In genomic region chr9:90296539-90296938, GRCh38 we compare ENCODE assay signal across 25 cellular contexts.
A peak's percentile ranks its signal among the peaks of the same experiment; 100 is the strongest.
DNase-seq lines count a peak whose midpoint lies in the region; ATAC-seq and TF ChIP-seq lines count a peak whose summit lies in the region.
"Had no signal": no experiment of that assay in that cellular context is flagged by ENCODE, and none has a peak within 500 bp of the region (broad histone marks: within the 10 kb centered on the region; RNA-seq: fewer than 3 reads in every experiment).

No MANE protein-coding gene starts in this region.

- no peak for TF ChIP-seq RAD21 in neural cell (conservative IDR thresholded peaks at IDR 0.05)

- H3K9me2 ChIP-seq in neural cell (ENCODE audit: insufficient read depth, low read length) = no peaks in the 10 kb centered on the region

- TF ChIP-seq CTCF in brain (conservative IDR thresholded peaks at IDR 0.05) (no peak), neural cell (IDR thresholded peaks at IDR 0.05; ENCODE audit: poor library complexity, severe bottlenecking) (peak; percentile 21), psoas muscle (IDR thresholded peaks at IDR 0.05) (no peak)

- 17 to 22% (median 18%) methylated on average over 6 of the region's 6 CpGs for WGBS in psoas muscle, 3 donors
- 29 to 35% methylated on average over 6 of the region's 6 CpGs for WGBS in aorta, 2 donors

- peaks cover 37% of the 10 kb centered on the region for H3K4me1 Mint-ChIP-seq in brain
- H3K4me1 Mint-ChIP-seq: activated CD4-positive, alpha-beta T cell treated with anti-CD3 and anti-CD28 coated beads for 36 hours; memory B cell; stimulated activated memory B cell treated with anti-CD40 and anti-IgM and Interleukin-4, amounts not matched to agents 10 μg/mL and 1 μg/mL and 100 μg/mL, for 72 hours had no signal

- H3K27ac Mint-ChIP-seq in brain = peak overlapping the region in 4 of 5 experiments; percentile 11 to 57 (median 52)
- H3K27ac Mint-ChIP-seq: activated CD4-positive, alpha-beta T cell treated with anti-CD3 and anti-CD28 coated beads for 36 hours; activated naive CD4-positive, alpha-beta T cell treated with anti-CD3 and anti-CD28 coated beads for 36 hours; activated T-cell treated with anti-CD3 and anti-CD28 coated beads, Interleukin-2, amount 50 U/mL, for 72 hours; dendritic cell treated with granulocyte-macrophage colony-stimulating factor and Interleukin-4, amounts not matched to agents 40 ng/mL and 50 ng/mL, for 4 days; memory B cell; stimulated activated memory B cell treated with anti-CD40 and anti-IgM and Interleukin-4, amounts not matched to agents 10 μg/mL and 1 μg/mL and 100 μg/mL, for 72 hours had no signal

- peak; percentile 60 for TF ChIP-seq EP300 in neural cell (conservative IDR thresholded peaks at IDR 0.05; ENCODE audit: poor library complexity, severe bottlenecking)

- peaks cover 4% of the 10 kb centered on the region for H3K4me1 ChIP-seq in psoas muscle
- no peaks in the 10 kb centered on the region for H3K4me1 ChIP-seq in aorta (ENCODE audit: control insufficient read depth in 1 of 2, insufficient read depth in 2 of 2, low read length in 2 of 2)
- H3K4me1 ChIP-seq: Peyer's patch, SJSA1 had no signal

- H3F3A ChIP-seq in neural cell (ENCODE audit: insufficient read depth, low read length, poor library complexity, severe bottlenecking) = peaks cover 4% of the 10 kb centered on the region

- ATAC-seq in HG03571 (IDR thresholded peaks at IDR 0.05; ENCODE audit: unreplicated experiment) = no peak
- no peak for ATAC-seq in psoas muscle
- no peak for ATAC-seq in aorta (ENCODE audit: low FRiP score)
- no peak for ATAC-seq in activated CD4-positive, CD25-positive, alpha-beta regulatory T cell treated with anti-CD3 and anti-CD28 coated beads, Interleukin-2, amount 50 U/mL, for 24 hours
- ATAC-seq: activated CD4-positive, alpha-beta T cell treated with anti-CD3 and anti-CD28 coated beads for 36 hours; activated T-cell treated with anti-CD3 and anti-CD28 coated beads, Interleukin-2, amount 50 U/mL, for 72 hours; left cardiac atrium; stimulated activated memory B cell treated with anti-CD40 and anti-IgM and Interleukin-4, amounts not matched to agents 10 μg/mL and 1 μg/mL and 100 μg/mL, for 72 hours had no signal

- DNase-seq in G401 (ENCODE audit: low spot score) (peak; percentile 76), NCI-H446 (lab: John Stamatoyannopoulos, UW) (peak; percentile 22 to 67), psoas muscle (no peak), aorta (no peak)
- DNase-seq: activated CD4-positive, alpha-beta T cell treated with anti-CD3 and anti-CD28 coated beads for 36 hours; activated naive CD4-positive, alpha-beta T cell treated with anti-CD3 and anti-CD28 coated beads for 36 hours; activated T-cell treated with anti-CD3 and anti-CD28 coated beads, Interleukin-2, amount 50 U/mL, for 72 hours; amniotic stem cell; COR-L47; head of caudate nucleus; left cardiac atrium; NCI-H146; Peyer's patch; T-helper 1 cell had no signal

- H3K9me3 Mint-ChIP-seq in brain = no peaks in the 10 kb centered on the region
- H3K9me3 Mint-ChIP-seq: activated naive CD4-positive, alpha-beta T cell treated with anti-CD3 and anti-CD28 coated beads for 36 hours; activated T-cell treated with anti-CD3 and anti-CD28 coated beads, Interleukin-2, amount 50 U/mL, for 72 hours; dendritic cell treated with granulocyte-macrophage colony-stimulating factor and Interleukin-4, amounts not matched to agents 40 ng/mL and 50 ng/mL, for 4 days; memory B cell; stimulated activated memory B cell treated with anti-CD40 and anti-IgM and Interleukin-4, amounts not matched to agents 10 μg/mL and 1 μg/mL and 100 μg/mL, for 72 hours had no signal

- H3K27ac ChIP-seq in neural cell (ENCODE audit: low read length) = peak overlapping the region; percentile 63
- no peak overlapping the region for H3K27ac ChIP-seq in psoas muscle
- no peak overlapping the region for H3K27ac ChIP-seq in aorta (ENCODE audit: low read depth in 1 of 2, low read length in 2 of 2)
- H3K27ac ChIP-seq: BLaER1 treated with 17β-estradiol and CSF1 and Interleukin-3, amounts not matched to agents 10 nM and 100 nM; cardiac muscle cell; KMS-11; Peyer's patch; SJSA1 had no signal

- no peaks in the 10 kb centered on the region for H3K36me3 ChIP-seq in neural cell (ENCODE audit: insufficient read depth, low read length)
- H3K36me3 ChIP-seq in psoas muscle (ENCODE audit: insufficient read depth in 1 of 2, low read depth in 1 of 2) = no peaks in the 10 kb centered on the region
- no peaks in the 10 kb centered on the region for H3K36me3 ChIP-seq in aorta (ENCODE audit: control insufficient read depth in 1 of 2, insufficient read depth in 2 of 2, low read length in 1 of 2)
- H3K36me3 ChIP-seq: BLaER1 treated with 17β-estradiol and CSF1 and Interleukin-3, amounts not matched to agents 10 nM and 100 nM; cardiac muscle cell; Peyer's patch; SJSA1 had no signal

- H3K9ac ChIP-seq in neural cell (ENCODE audit: low read length) = peak overlapping the region; percentile 37
- H3K9ac ChIP-seq: BLaER1 treated with 17β-estradiol and CSF1 and Interleukin-3, amounts not matched to agents 10 nM and 100 nM; KMS-11 had no signal

- intact Hi-C loops in psoas muscle (cut with DNase I) = no loop called here
- intact Hi-C loops in aorta (cut with DNase I) = no loop called here

- peak overlapping the region; percentile 51 for H3K4me3 ChIP-seq in neural cell (ENCODE audit: low read length)
- no peak overlapping the region for H3K4me3 ChIP-seq in psoas muscle
- no peak overlapping the region for H3K4me3 ChIP-seq in aorta (ENCODE audit: low read length in 2 of 2)
- H3K4me3 ChIP-seq: BLaER1 treated with 17β-estradiol and CSF1 and Interleukin-3, amounts not matched to agents 10 nM and 100 nM; cardiac muscle cell; Peyer's patch; SJSA1 had no signal

- in situ Hi-C loops in G401 (cut with HindIII; ENCODE audit: low sequenced_read_pairs) = no loop called here

- H3K27me3 ChIP-seq in neural cell (ENCODE audit: insufficient read depth, low read depth, low read length) = no peaks in the 10 kb centered on the region
- H3K27me3 ChIP-seq in psoas muscle (ENCODE audit: insufficient read depth in 3 of 3, low read length in 2 of 3) = no peaks in the 10 kb centered on the region
- H3K27me3 ChIP-seq in aorta (ENCODE audit: control insufficient read depth in 1 of 2, insufficient read depth in 2 of 2, low read length in 1 of 2) = no peaks in the 10 kb centered on the region
- H3K27me3 ChIP-seq: BLaER1 treated with 17β-estradiol and CSF1 and Interleukin-3, amounts not matched to agents 10 nM and 100 nM; cardiac muscle cell; Peyer's patch; SJSA1 had no signal

- peak overlapping the region; percentile 50 for H3K4me2 ChIP-seq in neural cell (ENCODE audit: low read length)
- H3K4me2 ChIP-seq: BLaER1 treated with 17β-estradiol and CSF1 and Interleukin-3, amounts not matched to agents 10 nM and 100 nM; KMS-11 had no signal

- H3K36me3 Mint-ChIP-seq in brain = no peaks in the 10 kb centered on the region
- H3K36me3 Mint-ChIP-seq: memory B cell; stimulated activated memory B cell treated with anti-CD40 and anti-IgM and Interleukin-4, amounts not matched to agents 10 μg/mL and 1 μg/mL and 100 μg/mL, for 72 hours had no signal

- no peak overlapping the region for H2AFZ ChIP-seq in neural cell (ENCODE audit: low read depth, low read length)

- H3K27me3 Mint-ChIP-seq in brain = no peaks in the 10 kb centered on the region

- H3K4me3 Mint-ChIP-seq in brain = no peak overlapping the region
- H3K4me3 Mint-ChIP-seq: activated CD4-positive, alpha-beta T cell treated with anti-CD3 and anti-CD28 coated beads for 36 hours; activated naive CD4-positive, alpha-beta T cell treated with anti-CD3 and anti-CD28 coated beads for 36 hours; activated T-cell treated with anti-CD3 and anti-CD28 coated beads, Interleukin-2, amount 50 U/mL, for 72 hours; dendritic cell treated with granulocyte-macrophage colony-stimulating factor and Interleukin-4, amounts not matched to agents 40 ng/mL and 50 ng/mL, for 4 days; memory B cell; stimulated activated memory B cell treated with anti-CD40 and anti-IgM and Interleukin-4, amounts not matched to agents 10 μg/mL and 1 μg/mL and 100 μg/mL, for 72 hours had no signal

- H4K20me1 ChIP-seq in neural cell (ENCODE audit: insufficient read depth) = no peaks in the 10 kb centered on the region
- H4K20me1 ChIP-seq: BLaER1 treated with 17β-estradiol and CSF1 and Interleukin-3, amounts not matched to agents 10 nM and 100 nM had no signal

- H3K79me2 ChIP-seq in neural cell (replicated peaks; ENCODE audit: insufficient read depth, low read length) = no peaks in the 10 kb centered on the region

- H3K9me3 ChIP-seq in neural cell (ENCODE audit: low read length) = no peaks in the 10 kb centered on the region
- no peaks in the 10 kb centered on the region for H3K9me3 ChIP-seq in psoas muscle
- H3K9me3 ChIP-seq in aorta (ENCODE audit: control insufficient read depth, low read length) = no peaks in the 10 kb centered on the region
- H3K9me3 ChIP-seq: BLaER1 treated with 17β-estradiol and CSF1 and Interleukin-3, amounts not matched to agents 10 nM and 100 nM; Peyer's patch; SJSA1 had no signal

TF ChIP-seq in neural cell, 6 proteins besides CTCF, POLR2A, EP300 and RAD21 (continues in another document):
- TF ChIP-seq SMC3 (conservative IDR thresholded peaks at IDR 0.05; ENCODE audit: poor library complexity) (no peak), MXI1 (conservative IDR thresholded peaks at IDR 0.05; ENCODE audit: poor library complexity, severe bottlenecking) (no peak), POLR2AphosphoS5 (IDR thresholded peaks at IDR 0.05) (peak; percentile 89)

Comparison
In these comparisons a context has a peak if more than half of its experiments do, and no peak if none do; other contexts are left out.
1. DNase-seq: peak in G401 (single experiment) and NCI-H446 (2 of 2); none in psoas muscle (0 of 2) and aorta (0 of 2).